ENCODE assay signal across 24 cellular contexts in genomic region chr15:73258271-73259108, GRCh38.
DNase-seq lines count a peak whose midpoint lies in the region; ATAC-seq and TF ChIP-seq lines count a peak whose summit lies in the region.
"Had no signal": no experiment of that assay in that cellular context is flagged by ENCODE, and none has a peak within 500 bp of the region (broad histone marks: within the 10 kb centered on the region; RNA-seq: fewer than 3 reads in every experiment).

No MANE protein-coding gene starts in this region.

- H3K27ac ChIP-seq in right cardiac atrium (ENCODE audit: low read length) = no peak overlapping the region
- H3K27ac ChIP-seq: brain microvascular endothelial cell, KMS-11, right lobe of liver, SJSA1 had no signal

- H3K27me3 ChIP-seq in right cardiac atrium (ENCODE audit: control insufficient read depth, insufficient read depth) = no peaks in the 10 kb centered on the region
- H3K27me3 ChIP-seq: brain microvascular endothelial cell, right lobe of liver, SJSA1, thyroid gland had no signal

- intact Hi-C loops in right cardiac atrium (cut with DNase I) = no loop called here

- no peaks in the 10 kb centered on the region for H3K4me1 ChIP-seq in right cardiac atrium (ENCODE audit: control insufficient read depth, insufficient read depth, low read length)
- H3K4me1 ChIP-seq: right lobe of liver, SJSA1 had no signal

- 95% methylated on average over 5 of the region's 5 CpGs for WGBS in right cardiac atrium

- H3K9me3 Mint-ChIP-seq in T-helper 2 cell treated with Interferon-gamma antibody and Interleukin-4, amounts not matched to agents 5 μg/mL and 100 μg/mL, for 36 hours = no peaks in the 10 kb centered on the region
- H3K9me3 Mint-ChIP-seq: activated B cell treated with CpG ODN at 0.5 μM for 24 hours; activated naive CD8-positive, alpha-beta T cell treated with anti-CD3 and anti-CD28 coated beads, Interleukin-2, amount 10 ng/mL, durations not matched to agents 7 days and 5 days had no signal

- no peaks in the 10 kb centered on the region for H3K27me3 Mint-ChIP-seq in T-helper 2 cell treated with Interferon-gamma antibody and Interleukin-4, amounts not matched to agents 5 μg/mL and 100 μg/mL, for 36 hours (ENCODE audit: low read depth)
- H3K27me3 Mint-ChIP-seq: activated naive CD8-positive, alpha-beta T cell treated with anti-CD3 and anti-CD28 coated beads, Interleukin-2, amount 10 ng/mL, durations not matched to agents 7 days and 5 days had no signal

- DNase-seq in GM10266 (ENCODE audit: extremely low spot score) (peak; percentile 6), GM19240 (ENCODE audit: insufficient read length, low spot score) (peak; percentile 10), right cardiac atrium (no peak), MV-4-11 (lab: John Stamatoyannopoulos, UW) (no peak)
- DNase-seq in T-helper 2 cell treated with Interferon-gamma antibody and Interleukin-4, amounts not matched to agents 5 μg/mL and 100 μg/mL, for 36 hours (ENCODE audit: low spot score) = peak; percentile 34
- DNase-seq in activated CD4-positive, CD25-positive, alpha-beta regulatory T cell (lab: John Stamatoyannopoulos, UW) = no peak
- DNase-seq: activated B cell treated with CpG ODN at 0.5 μM for 24 hours; activated naive CD8-positive, alpha-beta T cell treated with anti-CD3 and anti-CD28 coated beads, Interleukin-2, amount 10 ng/mL, durations not matched to agents 7 days and 5 days; brain microvascular endothelial cell; cortex of kidney; foreskin fibroblast; GOT3; left colon; mucosa of descending colon; NCI-H1105; NCI-H748 treated with DMSO at 0.1 percent for 48 hours; occipital lobe; PC-3; right lobe of liver; thyroid gland had no signal

- no peaks in the 10 kb centered on the region for H3K9me3 ChIP-seq in right cardiac atrium (ENCODE audit: control insufficient read depth, low read length)
- H3K9me3 ChIP-seq: mucosa of descending colon, right lobe of liver, SJSA1, thyroid gland had no signal

- no peak overlapping the region for H3K4me3 Mint-ChIP-seq in T-helper 2 cell treated with Interferon-gamma antibody and Interleukin-4, amounts not matched to agents 5 μg/mL and 100 μg/mL, for 36 hours
- H3K4me3 Mint-ChIP-seq: activated B cell treated with CpG ODN at 0.5 μM for 24 hours; activated naive CD8-positive, alpha-beta T cell treated with anti-CD3 and anti-CD28 coated beads, Interleukin-2, amount 10 ng/mL, durations not matched to agents 7 days and 5 days had no signal

- H3K4me1 Mint-ChIP-seq in T-helper 2 cell treated with Interferon-gamma antibody and Interleukin-4, amounts not matched to agents 5 μg/mL and 100 μg/mL, for 36 hours (ENCODE audit: low read depth) = peaks cover 9% of the 10 kb centered on the region
- H3K4me1 Mint-ChIP-seq: activated B cell treated with CpG ODN at 0.5 μM for 24 hours; activated naive CD8-positive, alpha-beta T cell treated with anti-CD3 and anti-CD28 coated beads, Interleukin-2, amount 10 ng/mL, durations not matched to agents 7 days and 5 days had no signal

- H3K27ac Mint-ChIP-seq in T-helper 2 cell treated with Interferon-gamma antibody and Interleukin-4, amounts not matched to agents 5 μg/mL and 100 μg/mL, for 36 hours = no peak overlapping the region
- H3K27ac Mint-ChIP-seq: activated B cell treated with CpG ODN at 0.5 μM for 24 hours; activated naive CD8-positive, alpha-beta T cell treated with anti-CD3 and anti-CD28 coated beads, Interleukin-2, amount 10 ng/mL, durations not matched to agents 7 days and 5 days had no signal

- ATAC-seq in HG02870 (IDR thresholded peaks at IDR 0.05; ENCODE audit: unreplicated experiment) (peak; percentile 68), right cardiac atrium (no peak), HG03378 (IDR thresholded peaks at IDR 0.05; ENCODE audit: unreplicated experiment) (no peak)
- ATAC-seq: left colon, mucosa of descending colon, PC-3, right lobe of liver had no signal

- no peak for TF ChIP-seq CTCF in GM10266 (IDR thresholded peaks at IDR 0.05; ENCODE audit: control insufficient read depth, insufficient read depth, low read depth, missing control alignments)

- no peak overlapping the region for H3K4me3 ChIP-seq in right cardiac atrium (ENCODE audit: low read length)
- H3K4me3 ChIP-seq: mucosa of descending colon, right lobe of liver, SJSA1, thyroid gland had no signal

- no peaks in the 10 kb centered on the region for H3K36me3 Mint-ChIP-seq in T-helper 2 cell treated with Interferon-gamma antibody and Interleukin-4, amounts not matched to agents 5 μg/mL and 100 μg/mL, for 36 hours (ENCODE audit: low read depth)
- H3K36me3 Mint-ChIP-seq: activated naive CD8-positive, alpha-beta T cell treated with anti-CD3 and anti-CD28 coated beads, Interleukin-2, amount 10 ng/mL, durations not matched to agents 7 days and 5 days had no signal

Comparison
In these comparisons a context has a peak if more than half of its experiments do, and no peak if none do; other contexts are left out.
1. DNase-seq: peak in GM10266 (single experiment), GM19240 (single experiment) and T-helper 2 cell treated with Interferon-gamma antibody and Interleukin-4, amounts not matched to agents 5 μg/mL and 100 μg/mL, for 36 hours (single experiment); none in right cardiac atrium (0 of 3), MV-4-11 (single experiment) and activated CD4-positive, CD25-positive, alpha-beta regulatory T cell (0 of 4).